1 cellular context compared by ENCODE assay signal in the genomic region with DNA sequence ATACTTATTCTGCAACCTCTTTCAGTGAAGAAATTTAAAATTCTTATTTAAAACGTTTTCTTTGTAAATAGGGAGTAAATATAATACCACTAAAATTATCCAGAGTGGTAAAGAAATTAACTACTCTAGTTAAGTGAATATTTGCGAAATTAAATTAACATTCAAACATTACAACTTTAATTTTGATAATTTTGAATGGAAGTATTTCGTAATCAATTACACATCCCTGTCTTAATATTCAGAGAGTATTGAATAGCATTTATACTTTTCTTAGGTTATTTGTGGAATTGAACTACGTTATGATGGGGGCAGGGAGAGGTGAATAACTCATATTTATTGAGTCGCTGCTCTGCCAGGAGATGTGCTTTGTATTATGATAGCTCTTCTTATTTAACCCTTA.
TF ChIP-seq lines count a peak whose summit lies in the region.

No MANE protein-coding gene starts in this region.

TF ChIP-seq in HepG2, 621 proteins besides CTCF, POLR2A, EP300 and RAD21:
- TF ChIP-seq, protein P1, sequence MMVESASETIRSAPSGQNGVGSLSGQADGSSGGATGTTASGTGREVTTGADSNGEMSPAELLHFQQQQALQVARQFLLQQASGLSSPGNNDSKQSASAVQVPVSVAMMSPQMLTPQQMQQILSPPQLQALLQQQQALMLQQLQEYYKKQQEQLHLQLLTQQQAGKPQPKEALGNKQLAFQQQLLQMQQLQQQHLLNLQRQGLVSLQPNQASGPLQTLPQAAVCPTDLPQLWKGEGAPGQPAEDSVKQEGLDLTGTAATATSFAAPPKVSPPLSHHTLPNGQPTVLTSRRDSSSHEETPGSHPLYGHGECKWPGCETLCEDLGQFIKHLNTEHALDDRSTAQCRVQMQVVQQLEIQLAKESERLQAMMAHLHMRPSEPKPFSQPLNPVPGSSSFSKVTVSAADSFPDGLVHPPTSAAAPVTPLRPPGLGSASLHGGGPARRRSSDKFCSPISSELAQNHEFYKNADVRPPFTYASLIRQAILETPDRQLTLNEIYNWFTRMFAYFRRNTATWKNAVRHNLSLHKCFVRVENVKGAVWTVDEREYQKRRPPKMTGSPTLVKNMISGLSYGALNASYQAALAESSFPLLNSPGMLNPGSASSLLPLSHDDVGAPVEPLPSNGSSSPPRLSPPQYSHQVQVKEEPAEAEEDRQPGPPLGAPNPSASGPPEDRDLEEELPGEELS (CRISPR knock-in tag; IDR thresholded peaks at IDR 0.05) = no peak
- TF ChIP-seq CEBPB (IDR thresholded peaks at IDR 0.05; ENCODE audit: borderline replicate concordance, low read depth, low read length) = peak; percentile 61; the same call in 1 of the 2 replicates
